Comparison of ENCODE assay signal across 10 cellular contexts in genomic region chr12:116456683-116457082, GRCh38.
DNase-seq lines count a peak whose midpoint lies in the region; ATAC-seq and TF ChIP-seq lines count a peak whose summit lies in the region.
"Had no signal": no experiment of that assay in that cellular context is flagged by ENCODE, and none has a peak within 500 bp of the region (broad histone marks: within the 10 kb centered on the region; RNA-seq: fewer than 3 reads in every experiment).

No MANE protein-coding gene starts in this region.

- ATAC-seq in lung (ENCODE audit: insufficient read depth, low FRiP score) = no peak

- H3K27ac ChIP-seq in HEK293 (ENCODE audit: extremely low read depth, low read depth, low read length) (no peak overlapping the region), lung (ENCODE audit: low read depth in 1 of 2, low read length in 1 of 2) (peak overlapping the region; percentile 37 to 84), stomach smooth muscle (ENCODE audit: low read length) (peak overlapping the region; percentile 83)
- H3K27ac ChIP-seq: neutrophil had no signal

- POLR2A ChIA-PET in HEK293 (lab: Yijun Ruan, JAX) = no interaction called here

- CTCF ChIA-PET in HEK293 (lab: Yijun Ruan, JAX) = no interaction called here

- TF ChIP-seq CTCF in HEK293 (tag by site-specific recombination; IDR thresholded peaks at IDR 0.05) = no peak
- no peak for TF ChIP-seq CTCF in lung (IDR thresholded peaks at IDR 0.05; ENCODE audit: control extremely low read depth, extremely low read depth)

- H3K4me3 ChIP-seq in HEK293 (ENCODE audit: low read depth, low read length) (no peak overlapping the region), lung (no peak overlapping the region), stomach smooth muscle (ENCODE audit: low read length in 2 of 2) (peak overlapping the region in 1 of 2 donors; percentile 55)

- H3K9me3 ChIP-seq in HEK293 (ENCODE audit: control insufficient read depth, insufficient read depth, low read depth, low read length) (no peaks in the 10 kb centered on the region), lung (ENCODE audit: control insufficient read depth in 2 of 2, insufficient read depth in 1 of 2, low read length in 1 of 2) (no peaks in the 10 kb centered on the region), stomach smooth muscle (ENCODE audit: control insufficient read depth in 2 of 2, low read length in 2 of 2) (no peaks in the 10 kb centered on the region)
- H3K9me3 ChIP-seq: neutrophil had no signal

- H3K36me3 ChIP-seq in HEK293 (ENCODE audit: control insufficient read depth in 2 of 2, insufficient read depth in 1 of 2, low read length in 2 of 2) (no peaks in the 10 kb centered on the region), lung (ENCODE audit: control insufficient read depth in 2 of 2, insufficient read depth in 2 of 2, low read length in 2 of 2) (no peaks in the 10 kb centered on the region), stomach smooth muscle (ENCODE audit: control insufficient read depth in 2 of 2, insufficient read depth in 2 of 2, low read length in 2 of 2) (no peaks in the 10 kb centered on the region)
- H3K36me3 ChIP-seq: neutrophil had no signal

- 77 to 89% methylated on average over 8 to 9 of the region's 9 CpGs for WGBS in lung, 2 donors

- H3K27me3 ChIP-seq in lung (ENCODE audit: control insufficient read depth, insufficient read depth) (no peaks in the 10 kb centered on the region), stomach smooth muscle (ENCODE audit: control insufficient read depth in 1 of 2, insufficient read depth in 2 of 2, low read length in 2 of 2) (no peaks in the 10 kb centered on the region)

- H3K4me1 ChIP-seq in HEK293 (ENCODE audit: control insufficient read depth, insufficient read depth, low read length) (no peaks in the 10 kb centered on the region; the same call in 1 of the 2 replicates), lung (ENCODE audit: control insufficient read depth in 2 of 2, insufficient read depth in 2 of 2, low read length in 2 of 2) (peaks cover 0 to 16% of the 10 kb centered on the region in 2 donors), stomach smooth muscle (ENCODE audit: control insufficient read depth, insufficient read depth, low read length) (peaks cover 16% of the 10 kb centered on the region)

- DNase-seq in dermis blood vessel endothelial cell (peak; percentile 36), lung (ENCODE audit: low spot score) (no peak), NCI-H226 (no peak), activated gamma-delta T cell (lab: John Stamatoyannopoulos, UW) (no peak), iPS-NIHi11 (ENCODE audit: low spot score) (no peak)
- DNase-seq in stimulated activated CD4-positive, alpha-beta T cell treated with anti-CD3 and anti-CD28 coated beads, Interleukin-4, amount 100 ng/mL, for 4 hours = no peak
- DNase-seq: T-helper 1 cell had no signal

- no peak overlapping the region for H3K9ac ChIP-seq in stomach smooth muscle (ENCODE audit: low read length in 2 of 2)

TF ChIP-seq in HEK293, 187 proteins besides CTCF, POLR2A, EP300 and RAD21:
- TF ChIP-seq ZNF341 (tag by site-specific recombination; IDR thresholded peaks at IDR 0.05; ENCODE audit: low read depth) (peak; percentile 85), WT1 (tag by site-specific recombination; IDR thresholded peaks at IDR 0.05) (peak; percentile 86), HOXD13 (CRISPR knock-in tag; IDR thresholded peaks at IDR 0.05; ENCODE audit: borderline replicate concordance) (no peak), KLF1 (tag by site-specific recombination; IDR thresholded peaks at IDR 0.05) (0 out of 2 replicates have a peak, but pooled peaks have one; percentile 42), ZNF155 (tag by site-specific recombination; IDR thresholded peaks at IDR 0.05) (no peak)
- TF ChIP-seq, protein P1, sequence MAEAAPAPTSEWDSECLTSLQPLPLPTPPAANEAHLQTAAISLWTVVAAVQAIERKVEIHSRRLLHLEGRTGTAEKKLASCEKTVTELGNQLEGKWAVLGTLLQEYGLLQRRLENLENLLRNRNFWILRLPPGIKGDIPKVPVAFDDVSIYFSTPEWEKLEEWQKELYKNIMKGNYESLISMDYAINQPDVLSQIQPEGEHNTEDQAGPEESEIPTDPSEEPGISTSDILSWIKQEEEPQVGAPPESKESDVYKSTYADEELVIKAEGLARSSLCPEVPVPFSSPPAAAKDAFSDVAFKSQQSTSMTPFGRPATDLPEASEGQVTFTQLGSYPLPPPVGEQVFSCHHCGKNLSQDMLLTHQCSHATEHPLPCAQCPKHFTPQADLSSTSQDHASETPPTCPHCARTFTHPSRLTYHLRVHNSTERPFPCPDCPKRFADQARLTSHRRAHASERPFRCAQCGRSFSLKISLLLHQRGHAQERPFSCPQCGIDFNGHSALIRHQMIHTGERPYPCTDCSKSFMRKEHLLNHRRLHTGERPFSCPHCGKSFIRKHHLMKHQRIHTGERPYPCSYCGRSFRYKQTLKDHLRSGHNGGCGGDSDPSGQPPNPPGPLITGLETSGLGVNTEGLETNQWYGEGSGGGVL (tag by site-specific recombination; IDR thresholded peaks at IDR 0.05) = peak; percentile 25; the same call in 1 of the 2 replicates
